9 cellular contexts compared by ENCODE assay signal in the genomic region with DNA sequence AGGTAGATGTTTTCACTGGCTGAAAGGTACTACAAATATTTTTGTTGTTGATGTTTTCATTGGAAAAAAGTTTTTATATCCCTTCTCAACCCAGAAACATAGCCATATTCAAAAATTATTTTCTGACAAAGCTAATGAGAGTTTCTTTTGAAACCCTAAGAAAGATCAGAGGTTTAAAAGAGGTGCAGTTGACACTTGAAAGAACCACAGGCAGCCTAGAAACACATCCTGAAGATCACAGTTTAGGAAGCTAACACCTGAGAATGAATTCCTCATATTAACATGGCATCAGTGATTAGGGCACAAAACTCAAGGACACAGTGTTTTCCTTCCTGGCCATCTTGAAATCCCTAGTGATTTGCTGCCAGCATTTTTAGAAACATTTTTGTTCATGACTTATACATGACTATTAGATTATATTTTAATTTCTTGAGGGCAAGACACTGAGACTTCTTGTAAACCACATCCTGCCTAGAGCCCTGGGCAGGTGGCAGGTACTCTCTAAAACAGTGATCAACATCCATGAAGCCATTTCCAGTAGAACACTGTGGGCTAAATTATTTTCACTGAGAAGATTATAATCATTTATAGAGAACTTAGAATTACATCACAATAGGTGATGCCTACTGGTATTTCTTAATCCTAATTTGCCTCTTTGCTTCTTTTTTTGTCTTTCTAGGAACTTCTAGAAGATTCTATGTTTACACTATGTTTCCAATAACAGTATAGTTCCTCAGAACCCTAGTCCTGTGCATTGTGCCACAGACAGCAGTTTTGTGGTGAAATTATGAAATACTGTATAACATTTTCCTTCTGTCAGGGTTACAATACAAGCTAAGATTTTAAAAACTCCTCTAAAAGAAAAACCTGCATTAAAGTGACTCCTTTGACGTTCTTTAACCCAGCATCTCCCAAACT.
A peak's percentile ranks its signal among the peaks of the same experiment; 100 is the strongest.
DNase-seq lines count a peak whose midpoint lies in the region; ATAC-seq and TF ChIP-seq lines count a peak whose summit lies in the region.
"Had no signal": no experiment of that assay in that cellular context is flagged by ENCODE, and none has a peak within 500 bp of the region (broad histone marks: within the 10 kb centered on the region; RNA-seq: fewer than 3 reads in every experiment).

No MANE protein-coding gene starts in this region.

- H3K27me3 Mint-ChIP-seq in activated CD4-positive, alpha-beta T cell treated with anti-CD3 and anti-CD28 coated beads, Interleukin-2, amount 10 ng/mL, durations not matched to agents 7 days and 5 days, result no peaks in the 10 kb centered on the region
- no peaks in the 10 kb centered on the region for H3K27me3 Mint-ChIP-seq in HFFc6 (ENCODE audit: insufficient read depth)

- no peak for TF ChIP-seq POLR2A in transverse colon (IDR thresholded peaks at IDR 0.05)

- TF ChIP-seq CTCF in transverse colon (IDR thresholded peaks at IDR 0.05) (no peak), SK-N-SH (IDR thresholded peaks at IDR 0.05) (no peak), HFFc6 (IDR thresholded peaks at IDR 0.05) (no peak)

- no peaks in the 10 kb centered on the region for H3K36me3 ChIP-seq in transverse colon
- H3K36me3 ChIP-seq in SK-N-SH (replicated peaks in 1 of 2; ENCODE audit: control insufficient read depth in 1 of 2, insufficient read depth in 2 of 2, low read length in 1 of 2), result peaks cover 36 to 77% of the 10 kb centered on the region in 2 experiments

- WGBS in transverse colon (ENCODE audit: low coverage in 1 of 2), 2 donors, result 85 to 100% methylated on average over 1 of the region's 1 CpG
- 88% methylated on average over 1 of the region's 1 CpG for WGBS in SK-N-SH (ENCODE audit: low lambda C conversion rate)

- H2AFZ ChIP-seq in SK-N-SH (ENCODE audit: low read depth), result no peak overlapping the region

- H3K9ac ChIP-seq in SK-N-SH, result no peak overlapping the region

- DNase-seq in stimulated activated CD4-positive, alpha-beta T cell treated with anti-CD3 and anti-CD28 coated beads, Interleukin-15, amount 100 ng/mL, for 24 hours, result peak; percentile 17
- no peak for DNase-seq in stimulated activated CD4-positive, alpha-beta T cell treated with anti-CD3 and anti-CD28 coated beads, Interleukin-12 subunit alpha, Interleukin-12 subunit beta, amount 100 ng/mL, for 4 hours
- peak; percentile 37 for DNase-seq in activated CD4-positive, alpha-beta T cell treated with anti-CD3 and anti-CD28 coated beads, Interleukin-2, amount 10 ng/mL, durations not matched to agents 7 days and 5 days
- DNase-seq in transverse colon (peak; percentile 9), midbrain (lab: John Stamatoyannopoulos, UW) (no peak), SK-N-SH (no peak), HFFc6 (no peak)

- peak overlapping the region in 1 of 4 donors; percentile 23 for H3K27ac ChIP-seq in transverse colon
- H3K27ac ChIP-seq in SK-N-SH (ENCODE audit: low read depth in 2 of 2, low read length in 1 of 2), result no peak overlapping the region
- H3K27ac ChIP-seq: C4-2B had no signal

- POLR2A ChIA-PET in activated CD4-positive, alpha-beta T cell treated with anti-CD3 and anti-CD28 coated beads, Interleukin-2, amount 10 ng/mL, durations not matched to agents 7 days and 5 days (lab: Charles Lee), result no interaction called here
- POLR2A ChIA-PET in SK-N-SH (lab: Yijun Ruan, JAX), result no interaction called here

- H3K27me3 ChIP-seq in transverse colon, result no peaks in the 10 kb centered on the region
- no peaks in the 10 kb centered on the region for H3K27me3 ChIP-seq in SK-N-SH (ENCODE audit: insufficient read depth)

- no peak overlapping the region for H3K4me2 ChIP-seq in SK-N-SH

- no peaks in the 10 kb centered on the region for H4K20me1 ChIP-seq in SK-N-SH (ENCODE audit: insufficient read depth)

- ATAC-seq in HG03103 (IDR thresholded peaks at IDR 0.05; ENCODE audit: low read depth, unreplicated experiment), result peak; percentile 84

- H3K4me3 Mint-ChIP-seq in activated CD4-positive, alpha-beta T cell treated with anti-CD3 and anti-CD28 coated beads, Interleukin-2, amount 10 ng/mL, durations not matched to agents 7 days and 5 days, result peak overlapping the region; percentile 22
- no peak overlapping the region for H3K4me3 Mint-ChIP-seq in HFFc6

- CTCF ChIA-PET in activated CD4-positive, alpha-beta T cell treated with anti-CD3 and anti-CD28 coated beads, Interleukin-2, amount 10 ng/mL, durations not matched to agents 7 days and 5 days (lab: Charles Lee), result no interaction called here
- CTCF ChIA-PET in SK-N-SH (lab: Yijun Ruan, JAX), result interaction anchor here (0.8 kb wide), 1 partner anchor 20 kb away, joined by 3 read pairs; no protein-coding TSS in a partner anchor

- TF ChIP-seq EP300 in transverse colon (IDR thresholded peaks at IDR 0.05; ENCODE audit: low read depth), result no peak
- no peak for TF ChIP-seq EP300 in SK-N-SH (IDR thresholded peaks at IDR 0.05; ENCODE audit: borderline replicate concordance in 1 of 2, low read depth in 1 of 2, low read length in 1 of 2)

- H3K9me3 Mint-ChIP-seq in activated CD4-positive, alpha-beta T cell treated with anti-CD3 and anti-CD28 coated beads, Interleukin-2, amount 10 ng/mL, durations not matched to agents 7 days and 5 days, result peaks cover 2% of the 10 kb centered on the region
- no peaks in the 10 kb centered on the region for H3K9me3 Mint-ChIP-seq in HFFc6

- peaks cover 37% of the 10 kb centered on the region for H3K79me2 ChIP-seq in SK-N-SH (ENCODE audit: insufficient read depth)

- H3K4me1 Mint-ChIP-seq in activated CD4-positive, alpha-beta T cell treated with anti-CD3 and anti-CD28 coated beads, Interleukin-2, amount 10 ng/mL, durations not matched to agents 7 days and 5 days, result peaks cover 48% of the 10 kb centered on the region
- no peaks in the 10 kb centered on the region for H3K4me1 Mint-ChIP-seq in HFFc6 (ENCODE audit: low read depth)

- H3K9me2 ChIP-seq in SK-N-SH, result no peaks in the 10 kb centered on the region

- TF ChIP-seq RAD21 in SK-N-SH (IDR thresholded peaks at IDR 0.05; ENCODE audit: low read length), result no peak

- H3K9me3 ChIP-seq in transverse colon (no peaks in the 10 kb centered on the region), SK-N-SH (no peaks in the 10 kb centered on the region)

- H3K27ac Mint-ChIP-seq in activated CD4-positive, alpha-beta T cell treated with anti-CD3 and anti-CD28 coated beads, Interleukin-2, amount 10 ng/mL, durations not matched to agents 7 days and 5 days, result peak overlapping the region; percentile 88
- no peak overlapping the region for H3K27ac Mint-ChIP-seq in HFFc6

- no peak overlapping the region for H3K4me3 ChIP-seq in transverse colon
- H3K4me3 ChIP-seq in SK-N-SH (ENCODE audit: low read depth in 2 of 2, low read length in 1 of 2), result no peak overlapping the region

- intact Hi-C loops in transverse colon (cut with DNase I; ENCODE audit: low total_unique reads), result loop anchor here (10.0 kb wide), 1 partner anchor 1245 kb away; no protein-coding TSS in a partner anchor

- H3K36me3 Mint-ChIP-seq in activated CD4-positive, alpha-beta T cell treated with anti-CD3 and anti-CD28 coated beads, Interleukin-2, amount 10 ng/mL, durations not matched to agents 7 days and 5 days (ENCODE audit: low read depth), result no peaks in the 10 kb centered on the region
- H3K36me3 Mint-ChIP-seq in HFFc6 (ENCODE audit: low read depth), result peaks cover 20% of the 10 kb centered on the region

- H3F3A ChIP-seq in SK-N-SH (replicated peaks; ENCODE audit: insufficient read depth), result peaks cover 44% of the 10 kb centered on the region

- peaks cover 0 to 6% (median 0%) of the 10 kb centered on the region in 4 donors for H3K4me1 ChIP-seq in transverse colon
- no peaks in the 10 kb centered on the region for H3K4me1 ChIP-seq in SK-N-SH (ENCODE audit: control insufficient read depth in 1 of 2, insufficient read depth in 2 of 2, low read depth in 1 of 2, low read length in 1 of 2)

- in situ Hi-C loops in transverse colon (cut with MboI; ENCODE audit: low pct_ligation_motif_present in 1 of 4, low pct_unique_long_range_greater_than_20kb in 1 of 4, low sequenced_read_pairs in 3 of 4), result loop anchor here in 1 of 4 donors (25.0 kb wide), 1 partner anchor 512 kb away; no protein-coding TSS in a partner anchor

TF ChIP-seq in SK-N-SH, 30 proteins besides CTCF, POLR2A, EP300 and RAD21 (continues in another document):
- TF ChIP-seq, protein P1, sequence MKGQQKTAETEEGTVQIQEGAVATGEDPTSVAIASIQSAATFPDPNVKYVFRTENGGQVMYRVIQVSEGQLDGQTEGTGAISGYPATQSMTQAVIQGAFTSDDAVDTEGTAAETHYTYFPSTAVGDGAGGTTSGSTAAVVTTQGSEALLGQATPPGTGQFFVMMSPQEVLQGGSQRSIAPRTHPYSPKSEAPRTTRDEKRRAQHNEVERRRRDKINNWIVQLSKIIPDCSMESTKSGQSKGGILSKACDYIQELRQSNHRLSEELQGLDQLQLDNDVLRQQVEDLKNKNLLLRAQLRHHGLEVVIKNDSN (IDR thresholded peaks at IDR 0.05; ENCODE audit: borderline replicate concordance, low read depth), result no peak
- TF ChIP-seq TCF12 (IDR thresholded peaks at IDR 0.05), result no peak
- TF ChIP-seq, protein P2, sequence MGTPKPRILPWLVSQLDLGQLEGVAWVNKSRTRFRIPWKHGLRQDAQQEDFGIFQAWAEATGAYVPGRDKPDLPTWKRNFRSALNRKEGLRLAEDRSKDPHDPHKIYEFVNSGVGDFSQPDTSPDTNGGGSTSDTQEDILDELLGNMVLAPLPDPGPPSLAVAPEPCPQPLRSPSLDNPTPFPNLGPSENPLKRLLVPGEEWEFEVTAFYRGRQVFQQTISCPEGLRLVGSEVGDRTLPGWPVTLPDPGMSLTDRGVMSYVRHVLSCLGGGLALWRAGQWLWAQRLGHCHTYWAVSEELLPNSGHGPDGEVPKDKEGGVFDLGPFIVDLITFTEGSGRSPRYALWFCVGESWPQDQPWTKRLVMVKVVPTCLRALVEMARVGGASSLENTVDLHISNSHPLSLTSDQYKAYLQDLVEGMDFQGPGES (IDR thresholded peaks at IDR 0.05; ENCODE audit: low read depth, low read length), result no peak

Comparison
In these comparisons a context has a peak if more than half of its experiments do, and no peak if none do; other contexts are left out.
1. DNase-seq: peak in stimulated activated CD4-positive, alpha-beta T cell treated with anti-CD3 and anti-CD28 coated beads, Interleukin-15, amount 100 ng/mL, for 24 hours (single experiment), activated CD4-positive, alpha-beta T cell treated with anti-CD3 and anti-CD28 coated beads, Interleukin-2, amount 10 ng/mL, durations not matched to agents 7 days and 5 days (single experiment) and transverse colon (single experiment); none in stimulated activated CD4-positive, alpha-beta T cell treated with anti-CD3 and anti-CD28 coated beads, Interleukin-12 subunit alpha, Interleukin-12 subunit beta, amount 100 ng/mL, for 4 hours (single experiment), midbrain (single experiment), SK-N-SH (single experiment) and HFFc6 (single experiment).